ENCODE assay signal across 17 cellular contexts in genomic region chr13:76696370-76696769, GRCh38.
DNase-seq lines count a peak whose midpoint lies in the region; ATAC-seq and TF ChIP-seq lines count a peak whose summit lies in the region.
"Had no signal": no experiment of that assay in that cellular context is flagged by ENCODE, and none has a peak within 500 bp of the region (broad histone marks: within the 10 kb centered on the region; RNA-seq: fewer than 3 reads in every experiment).

No MANE protein-coding gene starts in this region.

- TF ChIP-seq CTCF in psoas muscle (IDR thresholded peaks at IDR 0.05) (no peak), left ventricle myocardium inferior (IDR thresholded peaks at IDR 0.05; ENCODE audit: borderline replicate concordance) (no peak)

- DNase-seq in NCI-H82 (lab: John Stamatoyannopoulos, UW) (peak; percentile 11), NCI-H82 treated with DMSO at 0.1 percent for 48 hours (lab: John Stamatoyannopoulos, UW; ENCODE audit: unreplicated experiment) (no peak), dedifferentiated amniotic fluid mesenchymal stem cell (ENCODE audit: extremely low spot score) (peak; percentile 34), mesendoderm (peak; percentile 16), germinal center (ENCODE audit: low spot score) (no peak), psoas muscle (no peak), left ventricle myocardium inferior (no peak)
- DNase-seq: ACHN; activated CD8-positive, alpha-beta memory T cell treated with anti-CD3 and anti-CD28 coated beads, Interleukin-2, amount 50 U/mL, for 48 hours; activated naive CD4-positive, alpha-beta T cell treated with Interleukin-2 at 50 U/mL for 16 hours; effector CD4-positive, alpha-beta T cell; GF-D8; NCI-H1694 treated with DMSO at 0.1 percent for 48 hours; NCI-H524 treated with DMSO at 0.1 percent for 48 hours; PC-9 had no signal

- ATAC-seq in GM18907 (IDR thresholded peaks at IDR 0.05; ENCODE audit: unreplicated experiment) (no peak), psoas muscle (no peak)
- ATAC-seq: gastroesophageal sphincter had no signal

- no peak overlapping the region for H3K23ac ChIP-seq in mesendoderm (ENCODE audit: low read length)

- no peaks in the 10 kb centered on the region for H3K36me3 ChIP-seq in mesendoderm (ENCODE audit: control insufficient read depth, insufficient read depth, low read length)
- no peaks in the 10 kb centered on the region for H3K36me3 ChIP-seq in psoas muscle (ENCODE audit: insufficient read depth in 1 of 2, low read depth in 1 of 2)
- no peaks in the 10 kb centered on the region for H3K36me3 ChIP-seq in left ventricle myocardium inferior
- H3K36me3 ChIP-seq: gastroesophageal sphincter had no signal

- no peak overlapping the region for H4K8ac ChIP-seq in mesendoderm (ENCODE audit: low read depth, low read length)

- H3K27me3 ChIP-seq in mesendoderm (ENCODE audit: insufficient read depth, low read length, poor library complexity) = no peaks in the 10 kb centered on the region
- no peaks in the 10 kb centered on the region for H3K27me3 ChIP-seq in psoas muscle (ENCODE audit: insufficient read depth in 3 of 3, low read length in 2 of 3)
- no peaks in the 10 kb centered on the region for H3K27me3 ChIP-seq in left ventricle myocardium inferior (ENCODE audit: low read depth)
- H3K27me3 ChIP-seq: gastroesophageal sphincter had no signal

- H3K4me2 ChIP-seq in mesendoderm (ENCODE audit: low read length) = no peak overlapping the region
- H3K4me2 ChIP-seq: PC-9 had no signal

- no peak overlapping the region for H2BK120ac ChIP-seq in mesendoderm (ENCODE audit: low read depth, low read length)

- no peak overlapping the region for H2AK5ac ChIP-seq in mesendoderm (ENCODE audit: low read length)

- H3K4me1 ChIP-seq in mesendoderm (ENCODE audit: control insufficient read depth, low read depth, low read length) (no peaks in the 10 kb centered on the region), psoas muscle (peaks cover 7% of the 10 kb centered on the region), left ventricle myocardium inferior (no peaks in the 10 kb centered on the region)
- H3K4me1 ChIP-seq: gastroesophageal sphincter had no signal

- no peaks in the 10 kb centered on the region for H3K79me1 ChIP-seq in mesendoderm (ENCODE audit: low read length)

- no peak overlapping the region for H3K9ac ChIP-seq in mesendoderm (ENCODE audit: low read length)

- H3K4me3 ChIP-seq in mesendoderm (ENCODE audit: low read length) (no peak overlapping the region), psoas muscle (no peak overlapping the region), left ventricle myocardium inferior (no peak overlapping the region)
- H3K4me3 ChIP-seq: gastroesophageal sphincter, PC-9 had no signal

- no peak overlapping the region for H4K5ac ChIP-seq in mesendoderm (ENCODE audit: low read length)

- H3K18ac ChIP-seq in mesendoderm (ENCODE audit: low read length) = no peak overlapping the region

- no peak overlapping the region for H3K56ac ChIP-seq in mesendoderm (ENCODE audit: low read length)

- intact Hi-C loops in psoas muscle (cut with DNase I) (no loop called here), left ventricle myocardium inferior (cut with micrococcal nuclease) (no loop called here)

- H3K4ac ChIP-seq in mesendoderm (ENCODE audit: low read depth, low read length) = no peak overlapping the region

- no peak overlapping the region for H2BK5ac ChIP-seq in mesendoderm (ENCODE audit: low read length)

- H3K27ac ChIP-seq in mesendoderm (ENCODE audit: low read depth, low read length) = no peak overlapping the region
- H3K27ac ChIP-seq in psoas muscle = no peak overlapping the region
- H3K27ac ChIP-seq in left ventricle myocardium inferior (replicated peaks) = no peak overlapping the region
- H3K27ac ChIP-seq: gastroesophageal sphincter, PC-9 had no signal

- no CpG with 5 or more reads among the region's 3 CpGs for WGBS in mesendoderm (ENCODE audit: extremely low coverage, insufficient coverage, low lambda C conversion rate)
- 66 to 77% (median 68%) methylated on average over 3 of the region's 3 CpGs for WGBS in psoas muscle, 3 donors

- no peak overlapping the region for H2BK15ac ChIP-seq in mesendoderm (replicated peaks; ENCODE audit: low read depth)

- no peaks in the 10 kb centered on the region for H3K9me3 ChIP-seq in psoas muscle
- H3K9me3 ChIP-seq in left ventricle myocardium inferior (replicated peaks) = no peaks in the 10 kb centered on the region
- H3K9me3 ChIP-seq: gastroesophageal sphincter had no signal

- H3K79me2 ChIP-seq in mesendoderm (ENCODE audit: control insufficient read depth, insufficient read depth, low read length) = no peaks in the 10 kb centered on the region

Comparison
In these comparisons a context has a peak if more than half of its experiments do, and no peak if none do; other contexts are left out.
1. DNase-seq: peak in NCI-H82 (single experiment), dedifferentiated amniotic fluid mesenchymal stem cell (single experiment) and mesendoderm (single experiment); none in NCI-H82 treated with DMSO at 0.1 percent for 48 hours (single experiment), germinal center (single experiment), psoas muscle (0 of 2) and left ventricle myocardium inferior (single experiment).